In the genomic region with DNA sequence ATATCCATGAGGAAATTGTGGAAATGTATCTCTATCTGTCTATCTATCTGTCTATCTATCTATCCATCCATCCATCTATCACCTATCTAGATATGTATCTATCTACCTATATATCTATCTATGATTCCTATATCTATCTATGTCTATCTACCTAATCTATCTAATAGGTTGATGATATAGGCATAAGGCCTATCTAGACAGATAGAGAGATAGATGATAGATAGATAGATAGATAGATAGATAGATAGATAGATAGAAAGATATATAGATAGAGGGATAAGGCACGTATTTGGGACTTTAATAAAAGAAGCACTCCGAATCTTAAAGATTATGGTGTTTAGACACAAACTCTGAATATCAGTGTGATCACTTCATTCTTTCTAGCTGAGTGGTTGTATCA, we compare ENCODE assay signal across 31 cellular contexts.
"Had no signal": no experiment of that assay in that cellular context is flagged by ENCODE, and none has a peak within 500 bp of the region (broad histone marks: within the 10 kb centered on the region; RNA-seq: fewer than 3 reads in every experiment).

No MANE protein-coding gene starts in this region.

- H3K9me3 Mint-ChIP-seq: activated CD8-positive, alpha-beta T cell treated with anti-CD3 and anti-CD28 coated beads for 36 hours; activated naive CD8-positive, alpha-beta T cell treated with anti-CD3 and anti-CD28 coated beads for 36 hours; activated T-cell treated with anti-CD3 and anti-CD28 coated beads, Interleukin-2, amount 50 U/mL, for 72 hours; activated T-helper 17 cell treated with anti-CD3 and anti-CD28 coated beads, Interleukin-2, amount 50 U/mL, for 72 hours had no signal

- H3K4me2 ChIP-seq: PC-9 had no signal

- H3K4me1 Mint-ChIP-seq: activated T-helper 17 cell treated with anti-CD3 and anti-CD28 coated beads, Interleukin-2, amount 50 U/mL, for 72 hours had no signal

- H3K4me3 Mint-ChIP-seq: activated CD8-positive, alpha-beta T cell treated with anti-CD3 and anti-CD28 coated beads for 36 hours; activated naive CD8-positive, alpha-beta T cell treated with anti-CD3 and anti-CD28 coated beads for 36 hours; activated T-cell treated with anti-CD3 and anti-CD28 coated beads, Interleukin-2, amount 50 U/mL, for 72 hours; activated T-helper 17 cell treated with anti-CD3 and anti-CD28 coated beads, Interleukin-2, amount 50 U/mL, for 72 hours had no signal

- ATAC-seq: activated CD8-positive, alpha-beta T cell treated with anti-CD3 and anti-CD28 coated beads for 36 hours; activated T-cell treated with anti-CD3 and anti-CD28 coated beads, Interleukin-2, amount 50 U/mL, for 72 hours; activated T-helper 17 cell treated with anti-CD3 and anti-CD28 coated beads, Interleukin-2, amount 50 U/mL, for 72 hours; Right ventricle myocardium inferior had no signal

- H3K36me3 ChIP-seq: ascending aorta, cardiac muscle cell had no signal

- H3K36me3 Mint-ChIP-seq: activated naive CD8-positive, alpha-beta T cell treated with anti-CD3 and anti-CD28 coated beads for 36 hours had no signal

- H3K4me3 ChIP-seq: ascending aorta, cardiac muscle cell, PC-9 had no signal

- H3K27me3 Mint-ChIP-seq: activated T-helper 17 cell treated with anti-CD3 and anti-CD28 coated beads, Interleukin-2, amount 50 U/mL, for 72 hours had no signal

- H3K27me3 ChIP-seq: ascending aorta, cardiac muscle cell had no signal

- H3K27ac Mint-ChIP-seq: activated CD8-positive, alpha-beta T cell treated with anti-CD3 and anti-CD28 coated beads for 36 hours; activated naive CD8-positive, alpha-beta T cell treated with anti-CD3 and anti-CD28 coated beads for 36 hours; activated T-cell treated with anti-CD3 and anti-CD28 coated beads, Interleukin-2, amount 50 U/mL, for 72 hours; activated T-helper 17 cell treated with anti-CD3 and anti-CD28 coated beads, Interleukin-2, amount 50 U/mL, for 72 hours had no signal

- H3K27ac ChIP-seq: ascending aorta, cardiac muscle cell, PC-9, RWPE1, VCaP had no signal

- H2AFZ ChIP-seq: PC-9 had no signal

- DNase-seq: activated CD4-positive, alpha-beta T cell treated with anti-CD3 and anti-CD28 coated beads for 1 hour; activated CD4-positive, alpha-beta T cell treated with anti-CD3 and anti-CD28 coated beads for 48 hours; activated CD4-positive, CD25-positive, alpha-beta regulatory T cell; activated CD8-positive, alpha-beta T cell treated with anti-CD3 and anti-CD28 coated beads for 36 hours; activated effector memory CD4-positive, alpha-beta T cell treated with anti-CD3 and anti-CD28 coated beads, Interleukin-2, amount 50 U/mL, for 16 hours; activated naive CD4-positive, alpha-beta T cell; activated naive CD4-positive, alpha-beta T cell treated with anti-CD3 and anti-CD28 coated beads, Interleukin-2, amount 50 U/mL, for 16 hours; activated naive CD8-positive, alpha-beta T cell treated with anti-CD3 and anti-CD28 coated beads for 36 hours; activated T-cell treated with anti-CD3 and anti-CD28 coated beads, Interleukin-2, amount 50 U/mL, for 1 hour; activated T-cell treated with anti-CD3 and anti-CD28 coated beads, Interleukin-2, amount 50 U/mL, for 72 hours; amniotic stem cell; cerebellar nuclear complex; NCI-H1105; NCI-H1417 treated with DMSO at 0.1 percent for 48 hours; NCI-H187 treated with DMSO at 0.1 percent for 48 hours; NCI-H2081; NCI-H510A; NCI-H526; NCI-H748 treated with DMSO at 0.1 percent for 48 hours; NK-92 treated with Interleukin-12 subunit alpha and Interleukin-12 subunit beta, amount 100 ng/mL, for 24 hours; PC-9; SW 1271; T-helper 1 cell; T-helper 2 cell; T-helper 9 cell had no signal
